20 cellular contexts compared by ENCODE assay signal in the genomic region with DNA sequence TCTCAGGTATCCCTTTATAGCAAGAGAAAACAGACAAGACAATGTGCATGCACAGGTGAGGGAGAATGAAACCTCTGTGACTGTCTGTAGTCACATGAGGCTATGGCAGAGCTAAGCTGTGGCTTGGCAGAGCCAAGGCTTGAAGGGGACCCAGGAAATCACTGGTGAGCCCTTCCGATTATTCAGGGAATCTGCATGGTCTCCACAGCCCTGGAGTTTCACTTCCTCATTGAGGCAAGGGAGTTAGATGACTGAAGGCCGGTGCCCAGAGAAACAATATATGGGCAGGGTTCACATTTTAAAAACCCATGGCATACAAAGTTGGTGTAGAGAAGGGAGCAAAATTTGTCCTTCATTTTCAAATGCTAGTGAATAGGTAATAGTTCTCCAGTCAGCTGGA.
A peak's percentile ranks its signal among the peaks of the same experiment; 100 is the strongest.
DNase-seq lines count a peak whose midpoint lies in the region; ATAC-seq and TF ChIP-seq lines count a peak whose summit lies in the region.
"Had no signal": no experiment of that assay in that cellular context is flagged by ENCODE, and none has a peak within 500 bp of the region (broad histone marks: within the 10 kb centered on the region; RNA-seq: fewer than 3 reads in every experiment).

No MANE protein-coding gene starts in this region.

- no peak overlapping the region for H2AFZ ChIP-seq in OCI-LY7 (ENCODE audit: low read length)
- H2AFZ ChIP-seq in neuronal stem cell (ENCODE audit: low read length) = no peak overlapping the region

- H3K9ac ChIP-seq in neuronal stem cell (ENCODE audit: low read depth, low read length, poor library complexity) = peak overlapping the region; percentile 35

- POLR2A ChIA-PET in OCI-LY7 (lab: Charles Lee) = interaction anchor here (0.6 to 0.7 kb wide), 2 partner anchors 12 to 492 kb away, joined by 3 read pairs; no protein-coding TSS in a partner anchor

- H4K20me1 ChIP-seq in OCI-LY7 (ENCODE audit: insufficient read depth, low read length) = no peaks in the 10 kb centered on the region

- intact Hi-C loops in OCI-LY7 (cut with micrococcal nuclease; ENCODE audit: unreplicated experiment) = no loop called here

- H4K91ac ChIP-seq in neuronal stem cell (ENCODE audit: low read depth, low read length, poor library complexity) = no peak overlapping the region

- H3K79me1 ChIP-seq in neuronal stem cell (ENCODE audit: low read depth, low read length) = peaks cover 2% of the 10 kb centered on the region

- H2BK120ac ChIP-seq in neuronal stem cell (ENCODE audit: low read depth, low read length) = no peak overlapping the region

- H2BK15ac ChIP-seq in neuronal stem cell (ENCODE audit: low read length) = no peak overlapping the region

- H3K4ac ChIP-seq in neuronal stem cell (ENCODE audit: low read length) = no peak overlapping the region

- no peak overlapping the region for H2BK12ac ChIP-seq in neuronal stem cell (ENCODE audit: low read length)

- no peak overlapping the region for H3K4me2 ChIP-seq in OCI-LY7 (ENCODE audit: low read length)
- no peak overlapping the region for H3K4me2 ChIP-seq in neuronal stem cell (ENCODE audit: insufficient read depth, low read length, poor library complexity, severe bottlenecking)

- H2AK5ac ChIP-seq in neuronal stem cell (ENCODE audit: low read depth, low read length) = no peak overlapping the region

- no peaks in the 10 kb centered on the region for H3K79me2 ChIP-seq in OCI-LY7 (ENCODE audit: insufficient read depth, low read depth, low read length)

- ATAC-seq in GM18498 (IDR thresholded peaks at IDR 0.05; ENCODE audit: unreplicated experiment) = no peak
- ATAC-seq: Panc1 had no signal

- no peak overlapping the region for H3K14ac ChIP-seq in neuronal stem cell (ENCODE audit: low read length)

- BruUV-seq in OCI-LY7 (replicated peaks; lab: Mats Ljungman, UMichigan) = no TSS peak

- H3K23ac ChIP-seq in neuronal stem cell (ENCODE audit: low read depth, low read length, poor library complexity) = no peak overlapping the region

- no peak for TF ChIP-seq POLR2A in NB4 (IDR thresholded peaks at IDR 0.05; ENCODE audit: extremely low read depth, insufficient read length)

- no peak overlapping the region for H4K8ac ChIP-seq in neuronal stem cell (ENCODE audit: low read depth, low read length)

- peaks cover 26% of the 10 kb centered on the region for H3K9me3 ChIP-seq in OCI-LY7 (ENCODE audit: low read length)
- no peaks in the 10 kb centered on the region for H3K9me3 ChIP-seq in neuronal stem cell (replicated peaks in 1 of 2; ENCODE audit: control insufficient read depth in 2 of 2, insufficient read depth in 1 of 2, low read depth in 1 of 2, low read length in 2 of 2)

- CTCF ChIA-PET in OCI-LY7 (lab: Charles Lee; ENCODE audit: unreplicated experiment) = no interaction called here

- no peaks in the 10 kb centered on the region for H3K27me3 ChIP-seq in neuronal stem cell (ENCODE audit: control insufficient read depth in 3 of 3, insufficient read depth in 3 of 3, low read depth in 1 of 3, low read length in 3 of 3)

- H3K18ac ChIP-seq in neuronal stem cell (ENCODE audit: low read length) = no peak overlapping the region

- H3K36me3 ChIP-seq in OCI-LY7 (ENCODE audit: insufficient read depth, low read length) (peaks cover 61% of the 10 kb centered on the region), neuronal stem cell (replicated peaks in 1 of 2; ENCODE audit: control insufficient read depth in 2 of 2, insufficient read depth in 2 of 2, low read length in 2 of 2) (no peaks in the 10 kb centered on the region)

- H2BK5ac ChIP-seq in neuronal stem cell (ENCODE audit: low read length) = no peak overlapping the region

- no CpG with 5 or more reads among the region's 2 CpGs for WGBS in neuronal stem cell (ENCODE audit: extremely low coverage in 2 of 2, insufficient read length in 2 of 2, insufficient replicate concordance in 1 of 2), 2 donors

- no peak for TF ChIP-seq CTCF in NB4 (IDR thresholded peaks at IDR 0.05; ENCODE audit: low read depth, low read length)
- no peak for TF ChIP-seq CTCF in OCI-LY7 (conservative IDR thresholded peaks at IDR 0.05; ENCODE audit: low read length)

- H3K4me1 ChIP-seq in OCI-LY7 (ENCODE audit: insufficient read depth, low read length, poor library complexity, severe bottlenecking) = peaks cover 50% of the 10 kb centered on the region
- H3K4me1 ChIP-seq in neuronal stem cell (ENCODE audit: control insufficient read depth in 2 of 2, insufficient read depth in 1 of 2, low read depth in 1 of 2, low read length in 2 of 2) = peaks cover 0 to 2% of the 10 kb centered on the region in 2 donors

- H3K27ac ChIP-seq in OCI-LY7 (ENCODE audit: low read depth, low read length, poor library complexity, severe bottlenecking) = peak overlapping the region; percentile 34
- no peak overlapping the region for H3K27ac ChIP-seq in neuronal stem cell (replicated peaks; ENCODE audit: low read length)

- H3K4me3 ChIP-seq in NB4 (ENCODE audit: low read depth, low read length) = no peak overlapping the region
- H3K4me3 ChIP-seq in OCI-LY7 (ENCODE audit: low read depth, low read length, poor library complexity, severe bottlenecking) = peak overlapping the region; percentile 7
- no peak overlapping the region for H3K4me3 ChIP-seq in neuronal stem cell (ENCODE audit: low read length in 2 of 2)

- H3K9me2 ChIP-seq in OCI-LY7 (ENCODE audit: insufficient read depth, low read length) = no peaks in the 10 kb centered on the region

- DNase-seq in SKM-1 treated with dmso at 0.1 percent for 144 hours (lab: John Stamatoyannopoulos, UW; ENCODE audit: unreplicated experiment) (peak; percentile 13), SKM-1 (lab: John Stamatoyannopoulos, UW; ENCODE audit: unreplicated experiment) (no peak), NB4 (ENCODE audit: low read depth) (peak; percentile 44), OCI-LY7 (ENCODE audit: low spot score) (peak; percentile 45), neuronal stem cell (ENCODE audit: low spot score) (no peak), amniotic stem cell (lab: John Stamatoyannopoulos, UW) (no peak), activated gamma-delta T cell (lab: John Stamatoyannopoulos, UW) (no peak)
- DNase-seq: 8988T, DMS79, H9, HFFc6, Kasumi-1, NCI-H1105 treated with DMSO at 0.1 percent for 48 hours, NCI-H1694 treated with DMSO at 0.1 percent for 48 hours, NCI-H2081 treated with DMSO at 0.1 percent for 48 hours, NCI-H2171 treated with DMSO at 0.1 percent for 48 hours, NCI-H524 treated with DMSO at 0.1 percent for 48 hours, NCI-H82 had no signal

Comparison
In these comparisons a context has a peak if more than half of its experiments do, and no peak if none do; other contexts are left out.
1. DNase-seq: peak in SKM-1 treated with dmso at 0.1 percent for 144 hours (single experiment), NB4 (single experiment) and OCI-LY7 (single experiment); none in SKM-1 (single experiment), neuronal stem cell (single experiment), amniotic stem cell (single experiment) and activated gamma-delta T cell (single experiment).